28 cellular contexts compared by ENCODE assay signal in the genomic region with DNA sequence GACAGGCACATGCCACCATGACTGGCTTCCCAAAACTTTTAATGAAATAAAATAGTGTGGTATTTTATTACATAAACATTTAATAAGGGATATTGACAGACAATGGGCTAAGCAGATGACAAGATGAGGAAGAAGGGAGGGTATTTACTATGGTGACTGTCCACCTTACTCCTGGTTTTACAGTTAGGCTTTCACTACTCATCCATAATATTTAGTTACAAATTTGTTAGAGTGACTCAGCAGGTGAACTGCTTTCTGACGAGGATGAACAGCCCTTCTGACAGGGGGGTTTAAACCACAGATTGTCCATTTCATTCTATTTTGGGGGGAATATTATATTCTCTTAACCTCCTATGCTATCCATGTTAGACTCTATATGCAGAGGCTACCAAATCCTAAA. TPM values are rescaled to one million over a fixed set of nuclear protein-coding genes. Genes with fewer than 3 reads are reported as not detected.
"Had no signal": no experiment of that assay in that cellular context is flagged by ENCODE, and none has a peak within 500 bp of the region (broad histone marks: within the 10 kb centered on the region; RNA-seq: fewer than 3 reads in every experiment).

No MANE protein-coding gene starts in this region.

- H3K27ac ChIP-seq: left lung, neutrophil, pancreas, right lobe of liver, thoracic aorta, tibial nerve, upper lobe of left lung, uterus had no signal

- H3K27me3 ChIP-seq: left lung, pancreas, right lobe of liver, tibial nerve, upper lobe of left lung, uterus had no signal

- DNase-seq: cortex of kidney; effector memory CD8-positive, alpha-beta T cell; head of caudate nucleus; left cardiac atrium; left lung; mesenchymal stem cell; mucosa of descending colon; naive B cell; pancreas; right lobe of liver; small intestine; stimulated activated CD4-positive, alpha-beta T cell treated with anti-CD3 and anti-CD28 coated beads, Interleukin-15, amount 100 ng/mL, for 24 hours; stimulated activated CD4-positive, alpha-beta T cell treated with anti-CD3 and anti-CD28 coated beads, Interleukin-2, amount 100 ng/mL, for 48 hours; stimulated activated naive B cell treated with anti-CD40 and anti-IgM and Interleukin-4, amounts not matched to agents 10 μg/mL and 1 μg/mL and 100 μg/mL, for 72 hours; upper lobe of left lung; uterus had no signal

- H3K4me3 ChIP-seq: left lung, mucosa of descending colon, pancreas, right lobe of liver, thoracic aorta, tibial nerve, upper lobe of left lung, uterus had no signal

- H3K36me3 ChIP-seq: left lung, neutrophil, pancreas, right lobe of liver, thoracic aorta, tibial nerve, upper lobe of left lung, uterus had no signal

- ATAC-seq: effector memory CD8-positive, alpha-beta T cell; left cardiac atrium; left lung; mucosa of descending colon; natural killer cell treated with Interleukin-12 subunit alpha and Interleukin-12 subunit beta and Interleukin-15 and Interleukin-18, amount 100 ng/mL, for 72 hours; pancreas; right lobe of liver; stimulated activated naive B cell treated with anti-CD40 and anti-IgM and Interleukin-4, amounts not matched to agents 10 μg/mL and 1 μg/mL and 100 μg/mL, for 72 hours had no signal

- FAIRE-seq: endometrium, frontal cortex, keratinocyte, pancreas, small intestine had no signal

- H3K9me3 ChIP-seq: left lung, mucosa of descending colon, neutrophil, pancreas, right lobe of liver, thoracic aorta, tibial nerve, upper lobe of left lung, uterus had no signal

RNA-seq across cellular contexts. Expression of a gene that starts 48.4 kb away (rescaled TPM):
- total RNA-seq: dermis microvascular lymphatic vessel endothelial cell; fibroblast of villous mesenchyme; left cardiac atrium; lower leg skin; lung microvascular endothelial cell; natural killer cell treated with Interleukin-12 subunit alpha and Interleukin-12 subunit beta and Interleukin-15 and Interleukin-18, amount 100 ng/mL, for 72 hours; posterior vena cava; tibial nerve; uterus had no signal
